In genomic region chr20:36916199-36916598, GRCh38 we compare ENCODE assay signal across 36 cellular contexts. TPM values are rescaled to one million over a fixed set of nuclear protein-coding genes. Genes with fewer than 3 reads are reported as not detected.
"Had no signal": no experiment of that assay in that cellular context is flagged by ENCODE, and none has a peak within 500 bp of the region (broad histone marks: within the 10 kb centered on the region; RNA-seq: fewer than 3 reads in every experiment).

No MANE protein-coding gene starts in this region.

- H3K4me3 ChIP-seq: ascending aorta, breast epithelium, cardiac muscle cell, colonic mucosa, esophagus squamous epithelium, gastroesophageal sphincter, heart right ventricle had no signal

- H3K4me1 ChIP-seq: ascending aorta, breast epithelium, colonic mucosa, esophagus squamous epithelium, heart right ventricle had no signal

- H3K27me3 Mint-ChIP-seq: activated CD4-positive, alpha-beta memory T cell treated with anti-CD3 and anti-CD28 coated beads for 36 hours; activated CD4-positive, alpha-beta T cell treated with anti-CD3 and anti-CD28 coated beads for 36 hours; activated CD4-positive, alpha-beta T cell treated with anti-CD3 and anti-CD28 coated beads, Interleukin-2, amount 10 ng/mL, durations not matched to agents 24 days and 14 days; activated CD8-positive, alpha-beta memory T cell treated with anti-CD3 and anti-CD28 coated beads, Interleukin-2, amount 10 ng/mL, durations not matched to agents 7 days and 5 days; activated naive CD4-positive, alpha-beta T cell treated with anti-CD3 and anti-CD28 coated beads, Interleukin-2, amount 10 ng/mL, durations not matched to agents 7 days and 5 days; activated naive CD8-positive, alpha-beta T cell treated with anti-CD3 and anti-CD28 coated beads, Interleukin-2, amount 10 ng/mL, durations not matched to agents 7 days and 5 days; brain had no signal

- H3K4me1 Mint-ChIP-seq: brain had no signal

- H3K9me3 ChIP-seq: ascending aorta, breast epithelium, colonic mucosa, esophagus squamous epithelium, gastroesophageal sphincter, heart right ventricle had no signal

- H3K4me3 Mint-ChIP-seq: activated CD4-positive, alpha-beta memory T cell treated with anti-CD3 and anti-CD28 coated beads for 36 hours; activated CD4-positive, alpha-beta T cell treated with anti-CD3 and anti-CD28 coated beads for 36 hours; activated CD4-positive, alpha-beta T cell treated with anti-CD3 and anti-CD28 coated beads, Interleukin-2, amount 10 ng/mL, durations not matched to agents 24 days and 14 days; activated CD8-positive, alpha-beta memory T cell treated with anti-CD3 and anti-CD28 coated beads, Interleukin-2, amount 10 ng/mL, durations not matched to agents 7 days and 5 days; activated CD8-positive, alpha-beta T cell treated with anti-CD3 and anti-CD28 coated beads, Interleukin-2, amount 10 ng/mL, durations not matched to agents 7 days and 5 days; activated naive CD4-positive, alpha-beta T cell treated with anti-CD3 and anti-CD28 coated beads, Interleukin-2, amount 10 ng/mL, durations not matched to agents 7 days and 5 days; activated naive CD8-positive, alpha-beta T cell treated with anti-CD3 and anti-CD28 coated beads, Interleukin-2, amount 10 ng/mL, durations not matched to agents 7 days and 5 days; activated T-cell treated with anti-CD3 and anti-CD28 coated beads, Interleukin-2, amount 50 U/mL, for 72 hours; brain had no signal

- H3K36me3 ChIP-seq: breast epithelium, cardiac muscle cell had no signal

- H3K27me3 ChIP-seq: ascending aorta, breast epithelium, cardiac muscle cell, colonic mucosa, esophagus squamous epithelium, gastroesophageal sphincter, heart right ventricle had no signal

- ATAC-seq: activated CD4-positive, alpha-beta T cell treated with anti-CD3 and anti-CD28 coated beads for 36 hours; activated CD8-positive, alpha-beta memory T cell treated with anti-CD3 and anti-CD28 coated beads, Interleukin-2, amount 10 ng/mL, durations not matched to agents 7 days and 5 days; activated CD8-positive, alpha-beta T cell treated with anti-CD3 and anti-CD28 coated beads, Interleukin-2, amount 10 ng/mL, durations not matched to agents 7 days and 5 days; activated naive CD4-positive, alpha-beta T cell treated with anti-CD3 and anti-CD28 coated beads, Interleukin-2, amount 50 U/mL, for 72 hours; activated T-cell treated with anti-CD3 and anti-CD28 coated beads, Interleukin-2, amount 50 U/mL, for 72 hours; gastroesophageal sphincter; heart right ventricle had no signal

- H3K27ac ChIP-seq: ascending aorta, breast epithelium, cardiac muscle cell, colonic mucosa, epithelial cell of prostate, esophagus squamous epithelium, gastroesophageal sphincter, heart right ventricle, WERI-Rb-1 had no signal

- FAIRE-seq: endometrium, endothelial cell of umbilical vein had no signal

- DNase-seq: activated CD4-positive, alpha-beta memory T cell treated with anti-CD3 and anti-CD28 coated beads for 36 hours; activated CD4-positive, alpha-beta T cell treated with anti-CD3 and anti-CD28 coated beads for 36 hours; activated CD4-positive, alpha-beta T cell treated with anti-CD3 and anti-CD28 coated beads, Interleukin-2, amount 10 ng/mL, durations not matched to agents 24 days and 14 days; activated CD4-positive, CD25-positive, alpha-beta regulatory T cell; activated CD4-positive, CD25-positive, alpha-beta regulatory T cell treated with anti-CD3 and anti-CD28 coated beads, Interleukin-2, amount 50 U/mL, for 72 hours; activated CD8-positive, alpha-beta memory T cell treated with anti-CD3 and anti-CD28 coated beads, Interleukin-2, amount 10 ng/mL, durations not matched to agents 7 days and 5 days; activated CD8-positive, alpha-beta memory T cell treated with anti-CD3 and anti-CD28 coated beads, Interleukin-2, amount 50 U/mL, for 4 hours; activated CD8-positive, alpha-beta T cell treated with anti-CD3 and anti-CD28 coated beads, Interleukin-2, amount 10 ng/mL, durations not matched to agents 7 days and 5 days; activated gamma-delta T cell; activated naive CD4-positive, alpha-beta T cell; activated naive CD4-positive, alpha-beta T cell treated with anti-CD3 and anti-CD28 coated beads, Interleukin-2, amount 10 ng/mL, durations not matched to agents 7 days and 5 days; activated naive CD8-positive, alpha-beta T cell treated with anti-CD3 and anti-CD28 coated beads, Interleukin-2, amount 10 ng/mL, durations not matched to agents 7 days and 5 days; activated T-cell treated with anti-CD3 and anti-CD28 coated beads, Interleukin-2, amount 50 U/mL, for 72 hours; central memory CD4-positive, alpha-beta T cell; cerebellar nuclear complex; colonic mucosa; effector CD8-positive, alpha-beta T cell; esophagus squamous epithelium; foreskin melanocyte; heart right ventricle; T1000; WERI-Rb-1 had no signal

- H3K9me3 Mint-ChIP-seq: activated CD4-positive, alpha-beta memory T cell treated with anti-CD3 and anti-CD28 coated beads for 36 hours; activated CD4-positive, alpha-beta T cell treated with anti-CD3 and anti-CD28 coated beads, Interleukin-2, amount 10 ng/mL, durations not matched to agents 24 days and 14 days; activated naive CD4-positive, alpha-beta T cell treated with anti-CD3 and anti-CD28 coated beads, Interleukin-2, amount 10 ng/mL, durations not matched to agents 7 days and 5 days; activated naive CD4-positive, alpha-beta T cell treated with anti-CD3 and anti-CD28 coated beads, Interleukin-2, amount 50 U/mL, for 72 hours; activated naive CD8-positive, alpha-beta T cell treated with anti-CD3 and anti-CD28 coated beads, Interleukin-2, amount 10 ng/mL, durations not matched to agents 7 days and 5 days; activated T-cell treated with anti-CD3 and anti-CD28 coated beads, Interleukin-2, amount 50 U/mL, for 72 hours; brain had no signal

- H3K27ac Mint-ChIP-seq: activated CD4-positive, alpha-beta memory T cell treated with anti-CD3 and anti-CD28 coated beads for 36 hours; activated CD4-positive, alpha-beta T cell treated with anti-CD3 and anti-CD28 coated beads for 36 hours; activated CD4-positive, alpha-beta T cell treated with anti-CD3 and anti-CD28 coated beads, Interleukin-2, amount 10 ng/mL, durations not matched to agents 24 days and 14 days; activated CD8-positive, alpha-beta memory T cell treated with anti-CD3 and anti-CD28 coated beads, Interleukin-2, amount 10 ng/mL, durations not matched to agents 7 days and 5 days; activated CD8-positive, alpha-beta T cell treated with anti-CD3 and anti-CD28 coated beads, Interleukin-2, amount 10 ng/mL, durations not matched to agents 7 days and 5 days; activated naive CD4-positive, alpha-beta T cell treated with anti-CD3 and anti-CD28 coated beads, Interleukin-2, amount 10 ng/mL, durations not matched to agents 7 days and 5 days; activated naive CD4-positive, alpha-beta T cell treated with anti-CD3 and anti-CD28 coated beads, Interleukin-2, amount 50 U/mL, for 72 hours; activated naive CD8-positive, alpha-beta T cell treated with anti-CD3 and anti-CD28 coated beads, Interleukin-2, amount 10 ng/mL, durations not matched to agents 7 days and 5 days; activated T-cell treated with anti-CD3 and anti-CD28 coated beads, Interleukin-2, amount 50 U/mL, for 72 hours; brain had no signal

RNA-seq across cellular contexts. Expression of gene TLDC2, which starts 40.3 kb away (rescaled TPM):
- total RNA-seq: activated CD4-positive, alpha-beta memory T cell treated with anti-CD3 and anti-CD28 coated beads for 36 hours; activated CD4-positive, alpha-beta T cell treated with anti-CD3 and anti-CD28 coated beads for 36 hours; activated CD4-positive, alpha-beta T cell treated with anti-CD3 and anti-CD28 coated beads, Interleukin-2, amount 10 ng/mL, durations not matched to agents 24 days and 14 days; activated CD8-positive, alpha-beta memory T cell treated with anti-CD3 and anti-CD28 coated beads for 36 hours; activated CD8-positive, alpha-beta memory T cell treated with anti-CD3 and anti-CD28 coated beads, Interleukin-2, amount 10 ng/mL, durations not matched to agents 7 days and 5 days; activated CD8-positive, alpha-beta T cell treated with anti-CD3 and anti-CD28 coated beads, Interleukin-2, amount 10 ng/mL, durations not matched to agents 7 days and 5 days; activated naive CD4-positive, alpha-beta T cell treated with anti-CD3 and anti-CD28 coated beads, Interleukin-2, amount 50 U/mL, for 72 hours; activated naive CD8-positive, alpha-beta T cell treated with anti-CD3 and anti-CD28 coated beads, Interleukin-2, amount 10 ng/mL, durations not matched to agents 7 days and 5 days; activated T-cell treated with anti-CD3 and anti-CD28 coated beads, Interleukin-2, amount 50 U/mL, for 72 hours; ascending aorta; cardiac muscle cell; endothelial cell of umbilical vein; fibroblast of villous mesenchyme; glomerular endothelial cell; heart right ventricle; T-helper 1 cell treated with Interleukin-12 subunit alpha and Interleukin-12 subunit beta and Interleukin-4 antibody, amounts not matched to agents 30 ng/mL and 1 ng/mL, for 36 hours; T-helper 2 cell treated with Interferon-gamma antibody and Interleukin-4, amounts not matched to agents 100 ng/mL and 5 ng/mL, for 36 hours had no signal
- polyA plus RNA-seq: cardiac muscle cell, endothelial cell of umbilical vein had no signal
